22 cellular contexts compared by ENCODE assay signal in genomic region chr5:89847743-89848142, GRCh38.
DNase-seq lines count a peak whose midpoint lies in the region; ATAC-seq and TF ChIP-seq lines count a peak whose summit lies in the region.
"Had no signal": no experiment of that assay in that cellular context is flagged by ENCODE, and none has a peak within 500 bp of the region (broad histone marks: within the 10 kb centered on the region; RNA-seq: fewer than 3 reads in every experiment).

No MANE protein-coding gene starts in this region.

- no peaks in the 10 kb centered on the region for H4K20me1 ChIP-seq in IMR-90 (ENCODE audit: insufficient read depth, low read length)
- H4K20me1 ChIP-seq in smooth muscle cell (ENCODE audit: low read depth), result no peaks in the 10 kb centered on the region

- H3K18ac ChIP-seq in IMR-90 (ENCODE audit: low read depth, low read length), result no peak overlapping the region
- no peak overlapping the region for H3K18ac ChIP-seq in mesenchymal stem cell (ENCODE audit: low read depth in 1 of 2, low read length in 2 of 2)

- peak; percentile 1 for DNase-seq in IMR-90
- DNase-seq in SK-N-DZ (ENCODE audit: low spot score), result peak; percentile 48
- DNase-seq in fibroblast of the aortic adventitia (ENCODE audit: low read depth), result peak; percentile 21
- no peak for DNase-seq in smooth muscle cell (lab: John Stamatoyannopoulos, UW; ENCODE audit: unreplicated experiment)
- DNase-seq in colonic mucosa, result no peak
- DNase-seq in mesenchymal stem cell, result no peak
- DNase-seq: activated CD4-positive, alpha-beta T cell treated with anti-CD3 and anti-CD28 coated beads, Interleukin-2, amount 50 U/mL, for 1 hour; activated naive CD4-positive, alpha-beta T cell treated with anti-CD3 and anti-CD28 coated beads, Interleukin-2, amount 50 U/mL, for 16 hours; body of pancreas; CD4-positive, alpha-beta memory T cell; DMS 273 treated with DMSO at 0.1 percent for 48 hours; left ventricle myocardium superior; NCI-H1436 treated with DMSO at 0.1 percent for 48 hours; NCI-H446 treated with DMSO at 0.1 percent for 48 hours; nephron progenitor cell; sigmoid colon; stomach; WERI-Rb-1 had no signal

- no peak overlapping the region for H4K5ac ChIP-seq in IMR-90 (ENCODE audit: low read depth, low read length)

- H3K23ac ChIP-seq in IMR-90 (ENCODE audit: low read depth, low read length) (no peak overlapping the region), mesenchymal stem cell (ENCODE audit: low read length in 2 of 2) (no peak overlapping the region)

- H2AFZ ChIP-seq in IMR-90 (replicated peaks; ENCODE audit: low read length, poor library complexity) (no peak overlapping the region), smooth muscle cell (ENCODE audit: low read depth) (peak overlapping the region; percentile 52), mesenchymal stem cell (ENCODE audit: low read depth, low read length) (no peak overlapping the region)

- H3K36me3 ChIP-seq in IMR-90 (ENCODE audit: control insufficient read depth, insufficient read depth, low read length) (no peaks in the 10 kb centered on the region), smooth muscle cell (ENCODE audit: low read depth) (no peaks in the 10 kb centered on the region), colonic mucosa (no peaks in the 10 kb centered on the region), mesenchymal stem cell (ENCODE audit: control insufficient read depth in 1 of 2, insufficient read depth in 2 of 2, low read depth in 1 of 2, low read length in 2 of 2) (no peaks in the 10 kb centered on the region)
- H3K36me3 ChIP-seq: sigmoid colon, stomach, tibial nerve, WERI-Rb-1 had no signal

- H3K9ac ChIP-seq in IMR-90 (ENCODE audit: low read depth, low read length) (no peak overlapping the region), smooth muscle cell (ENCODE audit: low read depth) (no peak overlapping the region), colonic mucosa (ENCODE audit: low read depth in 2 of 2, low read length in 2 of 2) (no peak overlapping the region), mesenchymal stem cell (ENCODE audit: low read length) (no peak overlapping the region)

- no peak overlapping the region for H3K4me2 ChIP-seq in IMR-90 (ENCODE audit: low read depth, low read length)
- peak overlapping the region; percentile 60 for H3K4me2 ChIP-seq in smooth muscle cell
- no peak overlapping the region for H3K4me2 ChIP-seq in mesenchymal stem cell (ENCODE audit: low read length, poor library complexity, severe bottlenecking)

- H2BK120ac ChIP-seq in IMR-90 (ENCODE audit: low read depth, low read length) (no peak overlapping the region), mesenchymal stem cell (ENCODE audit: low read depth, low read length) (no peak overlapping the region)

- no peak overlapping the region for H2BK12ac ChIP-seq in mesenchymal stem cell (ENCODE audit: low read length in 2 of 2)

- H3K4me1 ChIP-seq in IMR-90 (ENCODE audit: control insufficient read depth, insufficient read depth, low read length) (no peaks in the 10 kb centered on the region), smooth muscle cell (ENCODE audit: low read depth) (peaks cover 9% of the 10 kb centered on the region), colonic mucosa (no peaks in the 10 kb centered on the region), mesenchymal stem cell (ENCODE audit: control insufficient read depth, insufficient read depth, low read depth, low read length) (no peaks in the 10 kb centered on the region)
- H3K4me1 ChIP-seq: body of pancreas had no signal

- no peaks in the 10 kb centered on the region for H3K79me2 ChIP-seq in smooth muscle cell (ENCODE audit: low read depth)

- H3K79me1 ChIP-seq in IMR-90 (ENCODE audit: low read depth in 1 of 2, low read length in 2 of 2) (no peaks in the 10 kb centered on the region), mesenchymal stem cell (replicated peaks; ENCODE audit: low read length, poor library complexity, severe bottlenecking) (no peaks in the 10 kb centered on the region)

- no CpG with 5 or more reads among the region's 4 CpGs for WGBS in IMR-90 (ENCODE audit: extremely low coverage in 2 of 2, insufficient read length in 1 of 2), 2 experiments
- WGBS in smooth muscle cell (ENCODE audit: low lambda C conversion rate), result 44% methylated on average over 4 of the region's 4 CpGs
- WGBS in mesenchymal stem cell, result 78% methylated on average over 3 of the region's 4 CpGs

- H2BK5ac ChIP-seq in IMR-90 (ENCODE audit: low read depth, low read length, poor library complexity, severe bottlenecking) (no peak overlapping the region), mesenchymal stem cell (ENCODE audit: low read depth, low read length, poor library complexity, severe bottlenecking) (no peak overlapping the region)

- TF ChIP-seq CTCF in IMR-90 (conservative IDR thresholded peaks at IDR 0.05; ENCODE audit: low read depth, low read length) (no peak), fibroblast of the aortic adventitia (IDR thresholded peaks at IDR 0.05; ENCODE audit: insufficient read depth, low read length) (no peak), smooth muscle cell (IDR thresholded peaks at IDR 0.05; ENCODE audit: borderline replicate concordance, insufficient read depth, poor library complexity, severe bottlenecking) (no peak), colonic mucosa (IDR thresholded peaks at IDR 0.05) (no peak)

- H3F3A ChIP-seq in smooth muscle cell (ENCODE audit: low read depth), result no peaks in the 10 kb centered on the region

- H3K9me1 ChIP-seq in IMR-90 (ENCODE audit: insufficient read depth, low read length), result no peaks in the 10 kb centered on the region

- intact Hi-C loops in IMR-90 (cut with micrococcal nuclease) (no loop called here), colonic mucosa (cut with DNase I) (no loop called here)

- H2BK15ac ChIP-seq in IMR-90 (ENCODE audit: low read depth, low read length) (no peak overlapping the region), mesenchymal stem cell (ENCODE audit: low read depth, poor library complexity, severe bottlenecking) (no peak overlapping the region)

- H3K4ac ChIP-seq in IMR-90 (ENCODE audit: low read depth, low read length) (no peak overlapping the region), mesenchymal stem cell (ENCODE audit: low read depth in 1 of 2, low read length in 2 of 2) (no peak overlapping the region)

- no peak for TF ChIP-seq RAD21 in IMR-90 (IDR thresholded peaks at IDR 0.05; ENCODE audit: low read length)

- no peak for TF ChIP-seq POLR2A in IMR-90 (IDR thresholded peaks at IDR 0.05; ENCODE audit: low read depth, low read length)

- H3K27me3 ChIP-seq in IMR-90 (ENCODE audit: control insufficient read depth, insufficient read depth, low read length) (no peaks in the 10 kb centered on the region), smooth muscle cell (ENCODE audit: low read depth) (no peaks in the 10 kb centered on the region), colonic mucosa (no peaks in the 10 kb centered on the region), mesenchymal stem cell (ENCODE audit: control insufficient read depth in 1 of 2, insufficient read depth in 1 of 2, low read length in 2 of 2) (no peaks in the 10 kb centered on the region)
- H3K27me3 ChIP-seq: body of pancreas, sigmoid colon, stomach, tibial nerve had no signal

- ATAC-seq in IMR-90 (ENCODE audit: low read depth) (no peak), HG03342 (IDR thresholded peaks at IDR 0.05; ENCODE audit: unreplicated experiment) (no peak)
- ATAC-seq: body of pancreas, K562, left ventricle myocardium superior had no signal

- dilution Hi-C loops in IMR-90 (cut with HindIII; ENCODE audit: low sequenced_read_pairs, unreplicated experiment), result no loop called here

- H3K9me3 ChIP-seq in IMR-90 (ENCODE audit: control insufficient read depth, insufficient read depth, low read length), result 0 out of 2 replicates have a peak, but pooled peaks cover 2% of the 10 kb centered on the region
- no peaks in the 10 kb centered on the region for H3K9me3 ChIP-seq in smooth muscle cell (replicated peaks; ENCODE audit: low read depth)
- H3K9me3 ChIP-seq in colonic mucosa, result no peaks in the 10 kb centered on the region
- no peaks in the 10 kb centered on the region for H3K9me3 ChIP-seq in mesenchymal stem cell (ENCODE audit: control insufficient read depth, low read length)
- H3K9me3 ChIP-seq: body of pancreas, sigmoid colon, stomach, tibial nerve had no signal

- H2AK5ac ChIP-seq in IMR-90 (ENCODE audit: low read depth, low read length), result no peak overlapping the region
- H2AK5ac ChIP-seq in mesenchymal stem cell (ENCODE audit: low read length, severe bottlenecking), result no peak overlapping the region

- H3K27ac ChIP-seq in IMR-90 (ENCODE audit: insufficient read depth, low read length) (no peak overlapping the region), smooth muscle cell (ENCODE audit: low read depth) (peak overlapping the region; percentile 74), colonic mucosa (no peak overlapping the region), mesenchymal stem cell (ENCODE audit: low read length, poor library complexity, severe bottlenecking) (no peak overlapping the region)
- H3K27ac ChIP-seq: body of pancreas, sigmoid colon, SK-N-MC, stomach, tibial nerve, WERI-Rb-1 had no signal

- H3K56ac ChIP-seq in IMR-90 (ENCODE audit: extremely low read depth, insufficient read depth, low read length), result no peak overlapping the region

- no peak overlapping the region for H2BK20ac ChIP-seq in IMR-90 (ENCODE audit: low read depth, low read length)

- H3K4me3 ChIP-seq in IMR-90 (ENCODE audit: insufficient read depth, low read depth, low read length) (no peak overlapping the region), fibroblast of the aortic adventitia (ENCODE audit: low read depth, low read length) (no peak overlapping the region), smooth muscle cell (no peak overlapping the region), colonic mucosa (no peak overlapping the region), mesenchymal stem cell (ENCODE audit: insufficient read depth in 1 of 2, low read depth in 1 of 2, low read length in 2 of 2) (no peak overlapping the region)
- H3K4me3 ChIP-seq: body of pancreas, K562, sigmoid colon, SK-N-MC, stomach, tibial nerve had no signal

- in situ Hi-C loops in IMR-90 (cut with MboI; ENCODE audit: low sequenced_read_pairs), result no loop called here

- CTCF ChIA-PET in IMR-90 (lab: Yijun Ruan, JAX), result no interaction called here

- BruUV-seq in IMR-90 (replicated peaks; lab: Mats Ljungman, UMichigan), result no TSS peak

- no peak overlapping the region for H4K8ac ChIP-seq in IMR-90 (ENCODE audit: low read depth in 2 of 2, low read length in 2 of 2)
- H4K8ac ChIP-seq in mesenchymal stem cell (ENCODE audit: low read length), result no peak overlapping the region

- POLR2A ChIA-PET in IMR-90 (lab: Charles Lee; ENCODE audit: unreplicated experiment), result no interaction called here

- H4K91ac ChIP-seq in IMR-90 (ENCODE audit: insufficient read depth, low read depth, low read length), result no peak overlapping the region
- H4K91ac ChIP-seq in mesenchymal stem cell (ENCODE audit: low read length), result no peak overlapping the region

- H3K14ac ChIP-seq in IMR-90 (replicated peaks; ENCODE audit: low read depth, low read length), result no peak overlapping the region
- no peak overlapping the region for H3K14ac ChIP-seq in mesenchymal stem cell (ENCODE audit: low read length in 2 of 2)

- no peak overlapping the region for H2AK9ac ChIP-seq in IMR-90 (replicated peaks; ENCODE audit: low read depth, low read length, poor library complexity)

TF ChIP-seq in IMR-90, 13 proteins besides CTCF, POLR2A, EP300 and RAD21 (continues in another document):
- no peak for TF ChIP-seq CEBPB (IDR thresholded peaks at IDR 0.05; ENCODE audit: low read depth, low read length)
- no peak for TF ChIP-seq MXI1 (IDR thresholded peaks at IDR 0.05; ENCODE audit: borderline replicate concordance, low read depth, low read length)

Comparison
In these comparisons a context has a peak if more than half of its experiments do, and no peak if none do; other contexts are left out.
1. DNase-seq: peak in IMR-90 (single experiment), SK-N-DZ (single experiment) and fibroblast of the aortic adventitia (single experiment); none in smooth muscle cell (single experiment), colonic mucosa (single experiment) and mesenchymal stem cell (single experiment).